12 cellular contexts compared by ENCODE assay signal in genomic region chr2:11553661-11554429, GRCh38. TPM values are rescaled to one million over a fixed set of nuclear protein-coding genes. Genes with fewer than 3 reads are reported as not detected.
DNase-seq lines count a peak whose midpoint lies in the region; ATAC-seq and TF ChIP-seq lines count a peak whose summit lies in the region.
"Had no signal": no experiment of that assay in that cellular context is flagged by ENCODE, and none has a peak within 500 bp of the region (broad histone marks: within the 10 kb centered on the region; RNA-seq: fewer than 3 reads in every experiment).

No MANE protein-coding gene starts in this region.

- WGBS in endodermal cell (ENCODE audit: insufficient coverage in 1 of 2, insufficient read length in 1 of 2), 2 experiments: 87 to 91% methylated on average over 10 to 11 of the region's 11 CpGs

- peak overlapping the region; percentile 62 for H3K27ac ChIP-seq in endodermal cell (ENCODE audit: low read depth, low read length)

- H3K4me1 Mint-ChIP-seq in endodermal cell: peaks cover 67% of the 10 kb centered on the region

- H3K36me3 Mint-ChIP-seq in endodermal cell (ENCODE audit: low read depth): peaks cover 5% of the 10 kb centered on the region

- H3K27ac Mint-ChIP-seq in endodermal cell: no peak overlapping the region
- H3K27ac Mint-ChIP-seq: progenitor cell of endocrine pancreas, WTC11 had no signal

- no peaks in the 10 kb centered on the region for H3K9me3 ChIP-seq in endodermal cell (ENCODE audit: control insufficient read depth, low read length)

- H3K27me3 ChIP-seq in endodermal cell (ENCODE audit: control insufficient read depth, insufficient read depth, low read length, poor library complexity, severe bottlenecking): no peaks in the 10 kb centered on the region

- no peak for TF ChIP-seq CTCF in endodermal cell (conservative IDR thresholded peaks at IDR 0.05)

- H3K9ac ChIP-seq in endodermal cell (ENCODE audit: extremely low read depth, low read length, poor library complexity, severe bottlenecking): no peak overlapping the region

- no peaks in the 10 kb centered on the region for H3K27me3 Mint-ChIP-seq in endodermal cell (ENCODE audit: insufficient read depth)
- H3K27me3 Mint-ChIP-seq: progenitor cell of endocrine pancreas had no signal

- DNase-seq in NCI-H69 (lab: John Stamatoyannopoulos, UW) (peak; percentile 10), endodermal cell (peak; percentile 38), skeletal muscle cell (ENCODE audit: low read depth) (peak; percentile 12), NCI-H510A (lab: John Stamatoyannopoulos, UW) (no peak), NCI-H2081 (lab: John Stamatoyannopoulos, UW) (no peak)
- DNase-seq in activated naive CD4-positive, alpha-beta T cell (lab: John Stamatoyannopoulos, UW): no peak
- no peak for DNase-seq in activated CD4-positive, alpha-beta T cell treated with anti-CD3 and anti-CD28 coated beads, Interleukin-2, amount 50 U/mL, for 4 hours
- DNase-seq: activated gamma-delta T cell, Karpas-422 had no signal

- peaks cover 21% of the 10 kb centered on the region for H3K36me3 ChIP-seq in endodermal cell (ENCODE audit: control insufficient read depth, insufficient read depth, low read length)

- peak; percentile 8 for ATAC-seq in GM21423 (IDR thresholded peaks at IDR 0.05; ENCODE audit: unreplicated experiment)
- ATAC-seq: WTC11 had no signal

- no peak overlapping the region for H3K4me3 Mint-ChIP-seq in endodermal cell
- H3K4me3 Mint-ChIP-seq: WTC11 had no signal

- no peaks in the 10 kb centered on the region for H3K9me3 Mint-ChIP-seq in endodermal cell

- H3K4me1 ChIP-seq in endodermal cell (ENCODE audit: control insufficient read depth, insufficient read depth, low read length): peaks cover 44% of the 10 kb centered on the region

- H3K4me3 ChIP-seq in endodermal cell (ENCODE audit: low read length) (no peak overlapping the region), skeletal muscle cell (ENCODE audit: low read depth, low read length) (no peak overlapping the region)

RNA-seq across cellular contexts. Expression of gene GREB1, which starts 20.0 kb away (rescaled TPM):
- total RNA-seq in endodermal cell: 100 to 1,000 TPM in 1 of 2 donors, 10 to 100 TPM in 1; 86.4 to 106 TPM
- polyA plus RNA-seq in endodermal cell (2013, experiment 1 of 2): 37.0 TPM
- polyA plus RNA-seq in endodermal cell (2013, experiment 2 of 2): 37.3 TPM

Comparison
In these comparisons a context has a peak if more than half of its experiments do, and no peak if none do; other contexts are left out.
1. DNase-seq: peak in NCI-H69 (single experiment), endodermal cell (single experiment) and skeletal muscle cell (single experiment); none in NCI-H510A (single experiment), activated naive CD4-positive, alpha-beta T cell (0 of 4), activated CD4-positive, alpha-beta T cell treated with anti-CD3 and anti-CD28 coated beads, Interleukin-2, amount 50 U/mL, for 4 hours (0 of 2) and NCI-H2081 (0 of 2).